Comparison of ENCODE assay signal across 10 cellular contexts in genomic region chr5:143213231-143213850, GRCh38.
DNase-seq lines count a peak whose midpoint lies in the region; TF ChIP-seq lines count a peak whose summit lies in the region.
"Had no signal": no experiment of that assay in that cellular context is flagged by ENCODE, and none has a peak within 500 bp of the region (broad histone marks: within the 10 kb centered on the region; RNA-seq: fewer than 3 reads in every experiment).

No MANE protein-coding gene starts in this region.

- H3K4me3 ChIP-seq in CD4-positive, alpha-beta memory T cell (ENCODE audit: low read length in 2 of 2), result no peak overlapping the region
- H3K4me3 ChIP-seq in H7 (ENCODE audit: insufficient read depth, low read depth, low read length) (no peak overlapping the region), hepatocyte (no peak overlapping the region), HAP-1 (no peak overlapping the region), stomach (no peak overlapping the region)
- H3K4me3 ChIP-seq: psoas muscle had no signal

- no peaks in the 10 kb centered on the region for H3K27me3 Mint-ChIP-seq in CD4-positive, alpha-beta memory T cell

- H3K4me3 Mint-ChIP-seq in CD4-positive, alpha-beta memory T cell, result peak overlapping the region in 1 of 8 donors; percentile 39

- POLR2A ChIA-PET in CD4-positive, alpha-beta memory T cell (lab: Charles Lee; ENCODE audit: partially characterized antibody), result interaction anchor here (0.6 to 2.0 kb wide), 2 partner anchors 13 to 16 kb away, joined by 3 to 7 read pairs; no protein-coding TSS in a partner anchor

- DNase-seq in CD4-positive, alpha-beta memory T cell, result no peak
- peak; percentile 36 for DNase-seq in H7
- DNase-seq in amniotic epithelial cell (ENCODE audit: low read depth), result peak; percentile 63
- DNase-seq in hepatocyte (ENCODE audit: low spot score), result peak; percentile 28
- no peak for DNase-seq in HAP-1 (ENCODE audit: low spot score in 2 of 2)
- no peak for DNase-seq in stomach
- no peak for DNase-seq in SKM-1 (lab: John Stamatoyannopoulos, UW; ENCODE audit: unreplicated experiment)
- DNase-seq in T-helper 9 cell, result no peak
- DNase-seq: activated effector memory CD4-positive, alpha-beta T cell treated with Interleukin-2 at 50 U/mL for 16 hours; psoas muscle had no signal

- H3K36me3 ChIP-seq in CD4-positive, alpha-beta memory T cell (ENCODE audit: insufficient read depth, low read length), result no peaks in the 10 kb centered on the region
- H3K36me3 ChIP-seq in H7 (replicated peaks; ENCODE audit: control insufficient read depth, insufficient read depth, low read length) (no peaks in the 10 kb centered on the region), hepatocyte (replicated peaks; ENCODE audit: insufficient read depth, low read depth) (no peaks in the 10 kb centered on the region), HAP-1 (replicated peaks) (no peaks in the 10 kb centered on the region), stomach (peaks cover 0 to 27% (median 16%) of the 10 kb centered on the region in 4 donors)

- no peaks in the 10 kb centered on the region for H3K79me2 ChIP-seq in hepatocyte

- H3K4me2 ChIP-seq in hepatocyte, result peak overlapping the region; percentile 47

- CTCF ChIA-PET in CD4-positive, alpha-beta memory T cell (lab: Charles Lee; ENCODE audit: partially characterized antibody), result no interaction called here

- in situ Hi-C loops in HAP-1 (cut with MboI; ENCODE audit: low sequenced_read_pairs), result no loop called here

- WGBS in hepatocyte (ENCODE audit: low lambda C conversion rate, missing lambda C conversion rate), result 67% methylated on average over 6 of the region's 6 CpGs
- 64 to 81% (median 74%) methylated on average over 6 of the region's 6 CpGs for WGBS in stomach, 5 donors

- H3K9me3 Mint-ChIP-seq in CD4-positive, alpha-beta memory T cell, result peaks cover 0 to 5% (median 0%) of the 10 kb centered on the region in 8 donors

- no peak overlapping the region for H2AFZ ChIP-seq in hepatocyte

- TF ChIP-seq CTCF in hepatocyte (IDR thresholded peaks at IDR 0.05; ENCODE audit: poor library complexity) (no peak), stomach (IDR thresholded peaks at IDR 0.05) (no peak)

- H3K27ac ChIP-seq in CD4-positive, alpha-beta memory T cell (ENCODE audit: low read depth, low read length), result no peak overlapping the region
- H3K27ac ChIP-seq in hepatocyte (peak overlapping the region; percentile 56), stomach (peak overlapping the region in 1 of 5 donors; percentile 18)
- H3K27ac ChIP-seq: psoas muscle had no signal

- no peak for TF ChIP-seq EP300 in stomach (IDR thresholded peaks at IDR 0.05)

- no peaks in the 10 kb centered on the region for H4K20me1 ChIP-seq in hepatocyte (ENCODE audit: insufficient read depth, poor library complexity, severe bottlenecking)

- H3K27ac Mint-ChIP-seq in CD4-positive, alpha-beta memory T cell, result peak overlapping the region in 4 of 7 donors; percentile 48 to 85 (median 65)

- H3K4me1 Mint-ChIP-seq in CD4-positive, alpha-beta memory T cell, result peaks cover 8 to 17% (median 16%) of the 10 kb centered on the region in 4 donors

- no peaks in the 10 kb centered on the region for H3K9me2 ChIP-seq in hepatocyte (replicated peaks; ENCODE audit: insufficient read depth)

- H3K27me3 ChIP-seq in CD4-positive, alpha-beta memory T cell (ENCODE audit: insufficient read depth, low read length), result no peaks in the 10 kb centered on the region
- H3K27me3 ChIP-seq in H7 (ENCODE audit: control insufficient read depth, insufficient read depth, low read length) (no peaks in the 10 kb centered on the region), hepatocyte (no peaks in the 10 kb centered on the region), HAP-1 (ENCODE audit: low read depth) (no peaks in the 10 kb centered on the region), stomach (no peaks in the 10 kb centered on the region)

- H3K36me3 Mint-ChIP-seq in CD4-positive, alpha-beta memory T cell, result peaks cover 8 to 29% of the 10 kb centered on the region in 2 donors

- no peaks in the 10 kb centered on the region for H3K9me3 ChIP-seq in CD4-positive, alpha-beta memory T cell (ENCODE audit: control insufficient read depth in 1 of 2, low read length in 2 of 2)
- no peaks in the 10 kb centered on the region for H3K9me3 ChIP-seq in hepatocyte (ENCODE audit: low read depth)
- no peaks in the 10 kb centered on the region for H3K9me3 ChIP-seq in HAP-1
- H3K9me3 ChIP-seq in stomach, result no peaks in the 10 kb centered on the region
- H3K9me3 ChIP-seq: psoas muscle had no signal

- intact Hi-C loops in CD4-positive, alpha-beta memory T cell (cut with micrococcal nuclease), result no loop called here
- intact Hi-C loops in stomach (cut with DNase I; ENCODE audit: low total_unique reads), result no loop called here

- TF ChIP-seq POLR2A in stomach (IDR thresholded peaks at IDR 0.05), result no peak

- H3K4me1 ChIP-seq in CD4-positive, alpha-beta memory T cell (ENCODE audit: insufficient read depth, low read length), result peaks cover 10% of the 10 kb centered on the region
- H3K4me1 ChIP-seq in hepatocyte (ENCODE audit: insufficient read depth) (peaks cover 13% of the 10 kb centered on the region), HAP-1 (no peaks in the 10 kb centered on the region), stomach (peaks cover 0 to 32% (median 5%) of the 10 kb centered on the region in 4 donors)

Comparison
In these comparisons a context has a peak if more than half of its experiments do, and no peak if none do; other contexts are left out.
1. DNase-seq: peak in H7 (single experiment), amniotic epithelial cell (single experiment) and hepatocyte (single experiment); none in CD4-positive, alpha-beta memory T cell (0 of 5), HAP-1 (0 of 2), stomach (single experiment), SKM-1 (single experiment) and T-helper 9 cell (single experiment).